1 cellular context compared by ENCODE assay signal in genomic region chr22:36197601-36198146, GRCh38.
TF ChIP-seq lines count a peak whose summit lies in the region.

No MANE protein-coding gene starts in this region.

TF ChIP-seq in SK-N-SH treated with all-trans-retinoic acid at 6 μM for 48 hours, 23 proteins besides CTCF, POLR2A, EP300 and RAD21 (continued from another document):
- TF ChIP-seq POU6F1 (CRISPR knock-in tag; IDR thresholded peaks at IDR 0.05; ENCODE audit: borderline replicate concordance, low read depth) (no peak), RARB (CRISPR knock-in tag; IDR thresholded peaks at IDR 0.05) (no peak), TOX (CRISPR knock-in tag; IDR thresholded peaks at IDR 0.05; ENCODE audit: borderline replicate concordance) (no peak), ZFP3 (CRISPR knock-in tag; IDR thresholded peaks at IDR 0.05) (no peak), GLIS3 (CRISPR knock-in tag; IDR thresholded peaks at IDR 0.05) (no peak), CREB5 (CRISPR knock-in tag; IDR thresholded peaks at IDR 0.05; ENCODE audit: low read depth) (no peak), ZC3H10 (CRISPR knock-in tag; IDR thresholded peaks at IDR 0.05) (no peak)
TF ChIP-seq in SK-N-SH treated with all-trans-retinoic acid at 6 μM for 48 hours: peak in this region for 0.
